In the genomic region with DNA sequence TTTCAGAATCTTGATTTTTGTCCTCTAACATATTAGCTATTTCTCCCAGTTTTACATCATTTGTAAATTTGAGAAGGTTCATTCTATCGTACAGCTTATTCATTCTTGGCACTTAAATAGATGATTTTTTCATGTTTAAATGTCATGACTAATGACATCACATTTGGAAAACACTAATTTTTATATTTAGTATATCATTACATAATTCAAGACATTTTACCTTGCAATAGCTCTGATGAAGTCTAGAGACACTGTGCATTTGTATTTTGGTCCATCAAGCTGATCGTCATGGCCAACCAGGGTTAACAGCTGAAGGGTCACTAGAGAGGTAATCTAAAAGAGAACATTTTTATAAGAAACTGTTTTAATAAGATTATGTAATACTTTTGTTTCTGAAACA, we compare ENCODE assay signal across 23 cellular contexts.
"Had no signal": no experiment of that assay in that cellular context is flagged by ENCODE, and none has a peak within 500 bp of the region (broad histone marks: within the 10 kb centered on the region; RNA-seq: fewer than 3 reads in every experiment).

No MANE protein-coding gene starts in this region.

- H3K27ac Mint-ChIP-seq: WTC11 had no signal

- H3K4me1 Mint-ChIP-seq: central memory CD8-positive, alpha-beta T cell; WTC11 had no signal

- ATAC-seq: body of pancreas, K562, T-helper 17 cell, WTC11 had no signal

- H3K9me3 ChIP-seq: ascending aorta, body of pancreas, colonic mucosa had no signal

- H3K27me3 ChIP-seq: ascending aorta, body of pancreas, colonic mucosa had no signal

- H3K4me3 Mint-ChIP-seq: central memory CD8-positive, alpha-beta T cell; T-helper 17 cell; WTC11 had no signal

- H3K27me3 Mint-ChIP-seq: central memory CD8-positive, alpha-beta T cell; T-helper 17 cell had no signal

- DNase-seq: activated CD4-positive, alpha-beta T cell treated with anti-CD3 and anti-CD28 coated beads, Interleukin-2, amount 50 U/mL, for 1 hour; activated CD4-positive, CD25-positive, alpha-beta regulatory T cell treated with anti-CD3 and anti-CD28 coated beads, Interleukin-2, amount 50 U/mL, for 72 hours; activated naive CD4-positive, alpha-beta T cell treated with anti-CD3 and anti-CD28 coated beads, Interleukin-2, amount 50 U/mL, for 16 hours; amniotic stem cell; body of pancreas; colonic mucosa; Karpas-422; MM.1S; NCI-H1105; NCI-H1436; NCI-H1694 treated with DMSO at 0.1 percent for 48 hours; NCI-H2029 treated with DMSO at 0.1 percent for 48 hours; NCI-H345; NCI-H510A; NCI-H526 treated with DMSO at 0.1 percent for 48 hours; NCI-H82; SIG-M5; T-helper 17 cell; T-helper 9 cell had no signal

- H3K9me3 Mint-ChIP-seq: central memory CD8-positive, alpha-beta T cell; WTC11 had no signal

- H3K27ac ChIP-seq: ascending aorta, body of pancreas, colonic mucosa had no signal
